ENCODE assay signal across 11 cellular contexts in genomic region chr11:12496181-12497025, GRCh38.
DNase-seq lines count a peak whose midpoint lies in the region; ATAC-seq and TF ChIP-seq lines count a peak whose summit lies in the region.
"Had no signal": no experiment of that assay in that cellular context is flagged by ENCODE, and none has a peak within 500 bp of the region (broad histone marks: within the 10 kb centered on the region; RNA-seq: fewer than 3 reads in every experiment).

No MANE protein-coding gene starts in this region.

- no peaks in the 10 kb centered on the region for H3K9me2 ChIP-seq in Karpas-422 (replicated peaks; ENCODE audit: insufficient read depth, low read length)

- H3K9me3 ChIP-seq in Karpas-422 (ENCODE audit: low read length) (no peaks in the 10 kb centered on the region), T-helper 17 cell (ENCODE audit: control insufficient read depth, low read length, poor library complexity, severe bottlenecking) (no peaks in the 10 kb centered on the region)

- peaks cover 6% of the 10 kb centered on the region for H3K4me1 Mint-ChIP-seq in osteocyte (ENCODE audit: unreplicated experiment)
- no peaks in the 10 kb centered on the region for H3K4me1 Mint-ChIP-seq in activated naive CD8-positive, alpha-beta T cell treated with anti-CD3 and anti-CD28 coated beads for 36 hours
- no peaks in the 10 kb centered on the region for H3K4me1 Mint-ChIP-seq in T-helper 17 cell

- H3K36me3 Mint-ChIP-seq in osteocyte (ENCODE audit: unreplicated experiment) (peaks cover 40% of the 10 kb centered on the region), T-helper 17 cell (ENCODE audit: low read depth) (no peaks in the 10 kb centered on the region)
- no peaks in the 10 kb centered on the region for H3K36me3 Mint-ChIP-seq in activated naive CD8-positive, alpha-beta T cell treated with anti-CD3 and anti-CD28 coated beads for 36 hours

- H3K27me3 Mint-ChIP-seq in osteocyte (ENCODE audit: unreplicated experiment) (no peaks in the 10 kb centered on the region), T-helper 17 cell (no peaks in the 10 kb centered on the region)
- peaks cover 4% of the 10 kb centered on the region for H3K27me3 Mint-ChIP-seq in activated naive CD8-positive, alpha-beta T cell treated with anti-CD3 and anti-CD28 coated beads for 36 hours

- H3K4me2 ChIP-seq in Karpas-422 (ENCODE audit: low read depth, low read length, poor library complexity, severe bottlenecking) = peak overlapping the region; percentile 20

- H3K27ac Mint-ChIP-seq in osteocyte (ENCODE audit: unreplicated experiment) (no peak overlapping the region), T-helper 17 cell (no peak overlapping the region)
- H3K27ac Mint-ChIP-seq in activated naive CD8-positive, alpha-beta T cell treated with anti-CD3 and anti-CD28 coated beads for 36 hours = no peak overlapping the region

- H3K4me3 Mint-ChIP-seq in osteocyte (ENCODE audit: unreplicated experiment) (no peak overlapping the region), T-helper 17 cell (no peak overlapping the region)
- no peak overlapping the region for H3K4me3 Mint-ChIP-seq in activated naive CD8-positive, alpha-beta T cell treated with anti-CD3 and anti-CD28 coated beads for 36 hours
- H3K4me3 Mint-ChIP-seq: activated T-cell treated with anti-CD3 and anti-CD28 coated beads, Interleukin-2, amount 50 U/mL, for 4 hours had no signal

- no peak overlapping the region for H3K9ac ChIP-seq in Karpas-422 (ENCODE audit: low read length)

- H3K36me3 ChIP-seq in Karpas-422 (ENCODE audit: insufficient read depth, low read length) = no peaks in the 10 kb centered on the region

- no peaks in the 10 kb centered on the region for H3K9me3 Mint-ChIP-seq in osteocyte (ENCODE audit: unreplicated experiment)
- no peaks in the 10 kb centered on the region for H3K9me3 Mint-ChIP-seq in activated naive CD8-positive, alpha-beta T cell treated with anti-CD3 and anti-CD28 coated beads for 36 hours
- H3K9me3 Mint-ChIP-seq: activated T-cell treated with anti-CD3 and anti-CD28 coated beads, Interleukin-2, amount 50 U/mL, for 4 hours had no signal

- no peaks in the 10 kb centered on the region for H3K79me2 ChIP-seq in Karpas-422 (ENCODE audit: low read length)

- DNase-seq in DMS79 treated with DMSO at 0.1 percent for 48 hours (lab: John Stamatoyannopoulos, UW) (peak; percentile 44), Karpas-422 (peak; percentile 65), choroid plexus epithelial cell (ENCODE audit: low read depth) (no peak), osteocyte (ENCODE audit: extremely low spot score, unreplicated experiment) (peak; percentile 53), T-helper 17 cell (no peak)
- DNase-seq in activated CD8-positive, alpha-beta memory T cell treated with anti-CD3 and anti-CD28 coated beads, Interleukin-2, amount 50 U/mL, for 4 hours = no peak
- no peak for DNase-seq in activated naive CD8-positive, alpha-beta T cell treated with anti-CD3 and anti-CD28 coated beads for 36 hours
- DNase-seq: activated T-cell treated with anti-CD3 and anti-CD28 coated beads, Interleukin-2, amount 50 U/mL, for 4 hours; aorta; NCI-H2029 treated with DMSO at 0.1 percent for 48 hours had no signal

- no peak overlapping the region for H3K27ac ChIP-seq in Karpas-422 (ENCODE audit: low read length)
- H3K27ac ChIP-seq: epithelial cell of prostate had no signal

- H4K20me1 ChIP-seq in Karpas-422 (ENCODE audit: insufficient read depth, low read depth, low read length) = no peaks in the 10 kb centered on the region

- 0 out of 2 replicates have a peak overlapping the region, but pooled peaks have one; percentile 42 for H2AFZ ChIP-seq in Karpas-422 (ENCODE audit: low read length)

- no peaks in the 10 kb centered on the region for H3K27me3 ChIP-seq in Karpas-422 (ENCODE audit: low read length)

- H3K4me3 ChIP-seq in Karpas-422 (ENCODE audit: low read length) (no peak overlapping the region), choroid plexus epithelial cell (ENCODE audit: low read depth, low read length) (no peak overlapping the region)

- peak; percentile 19 for TF ChIP-seq CTCF in choroid plexus epithelial cell (conservative IDR thresholded peaks at IDR 0.05; ENCODE audit: low read depth, low read length)
- no peak for TF ChIP-seq CTCF in osteocyte (IDR thresholded peaks at IDR 0.05)

- peaks cover 19% of the 10 kb centered on the region for H3K4me1 ChIP-seq in Karpas-422 (ENCODE audit: low read length)

- no peak for ATAC-seq in T-helper 17 cell
- ATAC-seq: activated T-cell treated with anti-CD3 and anti-CD28 coated beads, Interleukin-2, amount 50 U/mL, for 4 hours had no signal

Comparison
In these comparisons a context has a peak if more than half of its experiments do, and no peak if none do; other contexts are left out.
1. DNase-seq: peak in DMS79 treated with DMSO at 0.1 percent for 48 hours (single experiment), Karpas-422 (single experiment) and osteocyte (single experiment); none in choroid plexus epithelial cell (single experiment), activated CD8-positive, alpha-beta memory T cell treated with anti-CD3 and anti-CD28 coated beads, Interleukin-2, amount 50 U/mL, for 4 hours (single experiment), activated naive CD8-positive, alpha-beta T cell treated with anti-CD3 and anti-CD28 coated beads for 36 hours (single experiment) and T-helper 17 cell (0 of 3).